ENCODE assay signal across 8 cellular contexts in genomic region chr15:67520276-67520975, GRCh38. TPM values are rescaled to one million over a fixed set of nuclear protein-coding genes. Genes with fewer than 3 reads are reported as not detected.
A peak's percentile ranks its signal among the peaks of the same experiment; 100 is the strongest.
DNase-seq lines count a peak whose midpoint lies in the region; ATAC-seq, FAIRE-seq and TF ChIP-seq lines count a peak whose summit lies in the region.

No MANE protein-coding gene starts in this region.

- TF ChIP-seq RAD21 in H1 (IDR thresholded peaks at IDR 0.05 in 1 of 2, conservative IDR thresholded peaks at IDR 0.05 in 1 of 2; ENCODE audit: low read depth in 2 of 2, low read length in 2 of 2) = no peak

- no peaks in the 10 kb centered on the region for H4K20me1 ChIP-seq in H1 (replicated peaks in 1 of 2; ENCODE audit: control insufficient read depth in 1 of 2, insufficient read depth in 2 of 2, low read length in 2 of 2)

- FAIRE-seq in H1 (lab: Jason Lieb, UNC) = no peak

- H3K4me1 ChIP-seq in NT2/D1 (ENCODE audit: insufficient read depth, insufficient read length) = no peaks in the 10 kb centered on the region
- peaks cover 0 to 10% (median 1%) of the 10 kb centered on the region in 4 experiments; a peak in 4 of 7 replicates for H3K4me1 ChIP-seq in H1 (replicated peaks in 1 of 4; ENCODE audit: control insufficient read depth in 3 of 4, insufficient read depth in 4 of 4, low read length in 3 of 4)

- H3K4me2 ChIP-seq in H1 (ENCODE audit: insufficient read depth in 1 of 2, low read depth in 2 of 2, low read length in 2 of 2) = peak overlapping the region; percentile 64 to 97

- peaks cover 15% of the 10 kb centered on the region; the same call in 1 of the 2 replicates for H3K23me2 ChIP-seq in H1 (ENCODE audit: low read depth, low read length)

- H3K4me3 ChIP-seq in NT2/D1 (ENCODE audit: insufficient read length, low read depth) (peak overlapping the region; percentile 96), H1 (ENCODE audit: extremely low read depth in 1 of 4, insufficient read depth in 2 of 4, low read depth in 3 of 4, low read length in 4 of 4) (peak overlapping the region; percentile 40 to 71 (median 51))

- no peak for TF ChIP-seq POLR2A in H1 (IDR thresholded peaks at IDR 0.05; ENCODE audit: control extremely low read depth in 1 of 2, low read depth in 2 of 2, low read length in 2 of 2)

- H3K36me3 ChIP-seq in NT2/D1 (ENCODE audit: insufficient read depth, insufficient read length, low read length) (peaks cover 4% of the 10 kb centered on the region), H1 (ENCODE audit: control insufficient read depth in 2 of 4, insufficient read depth in 4 of 4, low read length in 3 of 4) (no peaks in the 10 kb centered on the region)

- H3K56ac ChIP-seq in H1 (replicated peaks; ENCODE audit: insufficient read length, low read depth, low read length) = peak overlapping the region; percentile 42

- H2AFZ ChIP-seq in H1 (ENCODE audit: low read length) = peak overlapping the region; percentile 71; the same call in 1 of the 2 replicates

- peak overlapping the region; percentile 87 for H3K18ac ChIP-seq in H1 (ENCODE audit: extremely low read depth, low read length)

- no peak for TF ChIP-seq CTCF in H1 (IDR thresholded peaks at IDR 0.05; ENCODE audit: control extremely low read depth in 1 of 3, insufficient read depth in 1 of 3, low read depth in 1 of 3, low read length in 3 of 3)
- no peak for TF ChIP-seq CTCF in nephron (IDR thresholded peaks at IDR 0.05; ENCODE audit: unreplicated experiment in 3 of 3)

- H3K4ac ChIP-seq in H1 (replicated peaks; ENCODE audit: insufficient read length, low read depth, low read length) = peak overlapping the region; percentile 65

- H3K27ac Mint-ChIP-seq in nephron = peak overlapping the region; percentile 58 to 87 (median 86)

- no peak overlapping the region for H3K27ac ChIP-seq in H1 (ENCODE audit: low read depth, low read length)

- 65% methylated on average over 22 of the region's 22 CpGs; no CpG with 5 or more reads in 1 of the 2 experiments for WGBS in H1 (ENCODE audit: extremely low coverage in 1 of 2, insufficient coverage in 1 of 2, insufficient read length in 1 of 2, insufficient replicate concordance in 2 of 2, low coverage in 1 of 2, low lambda C conversion rate in 2 of 2, missing lambda C conversion rate in 1 of 2), 2 experiments

- H3K14ac ChIP-seq in H1 (ENCODE audit: insufficient read length) = no peak overlapping the region

- H3K23ac ChIP-seq in H1 (ENCODE audit: insufficient read length) = no peak overlapping the region

- H3K9me3 ChIP-seq in NT2/D1 (ENCODE audit: insufficient read depth, low read length) (no peaks in the 10 kb centered on the region), H1 (ENCODE audit: insufficient read depth in 2 of 2, low read depth in 1 of 2, low read length in 1 of 2) (no peaks in the 10 kb centered on the region)

- POLR2A ChIA-PET in H1 (lab: Charles Lee; ENCODE audit: partially characterized antibody) = interaction anchor here (0.7 to 2.6 kb wide), 4 partner anchors 18 to 241 kb away, joined by 3 to 8 read pairs (median 6); no protein-coding TSS in a partner anchor

- H4K8ac ChIP-seq in H1 (ENCODE audit: extremely low read depth, insufficient read depth, low read length) = no peak overlapping the region; the same call in 1 of the 2 replicates

- H3K9ac ChIP-seq in NT2/D1 (ENCODE audit: insufficient read length, low read depth) = peak overlapping the region; percentile 100
- peak overlapping the region in 3 of 4 experiments; percentile 44 to 85 (median 83); a peak in 2 of 7 replicates for H3K9ac ChIP-seq in H1 (replicated peaks in 1 of 4; ENCODE audit: extremely low read depth in 1 of 4, low read depth in 3 of 4, low read length in 3 of 4)

- no peaks in the 10 kb centered on the region for H3K79me1 ChIP-seq in H1 (ENCODE audit: low read depth, low read length)

- DNase-seq in NCI-H526 treated with DMSO at 0.1 percent for 48 hours (lab: John Stamatoyannopoulos, UW) (peak; percentile 43), NCI-H526 (lab: John Stamatoyannopoulos, UW) (no peak), NT2/D1 (ENCODE audit: low read depth, low spot score) (no peak), H1 (ENCODE audit: low read depth in 1 of 2, low spot score in 2 of 2) (no peak), NCI-H82 treated with DMSO at 0.1 percent for 48 hours (lab: John Stamatoyannopoulos, UW; ENCODE audit: unreplicated experiment) (no peak)

- no peak overlapping the region for H2BK5ac ChIP-seq in H1 (ENCODE audit: low read depth, low read length)

- H3K27me3 Mint-ChIP-seq in nephron (ENCODE audit: low read depth) = no peaks in the 10 kb centered on the region

- no peak for ATAC-seq in GM19467 (IDR thresholded peaks at IDR 0.05; ENCODE audit: unreplicated experiment)
- ATAC-seq in GM18858 (IDR thresholded peaks at IDR 0.05; ENCODE audit: unreplicated experiment) = no peak

- no peak overlapping the region for H2AK5ac ChIP-seq in H1 (ENCODE audit: low read depth, low read length)

- H3K9me3 Mint-ChIP-seq in nephron = no peaks in the 10 kb centered on the region

- H2BK120ac ChIP-seq in H1 (replicated peaks; ENCODE audit: low read depth, low read length) = no peak overlapping the region

- CTCF ChIA-PET in H1 (lab: Charles Lee; ENCODE audit: partially characterized antibody) = interaction anchor here (1.0 to 1.4 kb wide), 3 partner anchors 9 to 18 kb away, joined by 3 to 4 read pairs (median 3); no protein-coding TSS in a partner anchor

- peaks cover 26% of the 10 kb centered on the region for H3K4me1 Mint-ChIP-seq in nephron

- H2BK20ac ChIP-seq in H1 (ENCODE audit: low read length) = no peak overlapping the region

- TF ChIP-seq EP300 in H1 (IDR thresholded peaks at IDR 0.05; ENCODE audit: borderline replicate concordance in 1 of 2, low read depth in 2 of 2, low read length in 2 of 2) = no peak

- no peaks in the 10 kb centered on the region for H3K79me2 ChIP-seq in H1 (ENCODE audit: control insufficient read depth in 1 of 2, insufficient read depth in 2 of 2, low read length in 2 of 2)

- H4K5ac ChIP-seq in H1 (ENCODE audit: insufficient read length, low read depth, low read length) = peak overlapping the region; percentile 13

- no peak overlapping the region for H2BK12ac ChIP-seq in H1 (ENCODE audit: low read depth, low read length)

- H3K36me3 Mint-ChIP-seq in nephron (ENCODE audit: low read depth) = peaks cover 8% of the 10 kb centered on the region

- peak overlapping the region; percentile 34 for H4K91ac ChIP-seq in H1 (replicated peaks; ENCODE audit: insufficient read length, low read length)

- no peak overlapping the region for H2BK15ac ChIP-seq in H1 (ENCODE audit: low read length)

- H3K4me3 Mint-ChIP-seq in nephron = peak overlapping the region; percentile 79 to 88 (median 84)

- H3K27me3 ChIP-seq in NT2/D1 (ENCODE audit: insufficient read depth, insufficient read length) (no peaks in the 10 kb centered on the region), H1 (replicated peaks in 1 of 4; ENCODE audit: control insufficient read depth in 3 of 4, extremely low read depth in 1 of 4, insufficient read depth in 3 of 4, low read length in 3 of 4) (peaks cover 0 to 7% (median 4%) of the 10 kb centered on the region in 4 experiments; a peak in 2 of 7 replicates)

TF ChIP-seq in H1, 55 proteins besides CTCF, POLR2A, EP300 and RAD21 (continues in another document):
- no peak for TF ChIP-seq RNF2 (IDR thresholded peaks at IDR 0.05; ENCODE audit: borderline replicate concordance, low read depth, low read length, missing control alignments, poor library complexity, severe bottlenecking)

RNA-seq across cellular contexts. Expression of gene C15orf61, which starts 0.5 kb away (rescaled TPM):
- total RNA-seq in H1 (2021; fragmentation: NEBNext Ultra II Directional; extraction: Animal tissue kit (Norgen Biotek cat#: 25700)) = 2.0 and 3.0 TPM in 2 replicates
- polyA plus RNA-seq in H1 (2011; rRNA removed) = 1.7 and 2.1 TPM in 2 replicates
- polyA plus RNA-seq in H1 (2011; cell fraction: cytosol; rRNA removed) = 1.2 TPM
- 1.3 TPM for polyA plus RNA-seq in H1 (2011; cell fraction: nucleus; rRNA removed)
- 0.88 to 1.8 TPM (median 1.0 TPM) in 4 replicates for polyA plus RNA-seq in H1 (2012, experiment 1 of 2)
- 0.46 TPM for polyA plus RNA-seq in H1 (2012, experiment 2 of 2)
- 1.8 TPM for polyA plus RNA-seq in H1 (2013, experiment 1 of 2)
- 2.7 TPM for polyA plus RNA-seq in H1 (2013, experiment 2 of 2)
- 1.1 and 2.0 TPM in 2 replicates for polyA minus RNA-seq in H1 (2011; rRNA and poly(A)+ RNA removed)
- polyA minus RNA-seq in H1 (2011; cell fraction: cytosol; rRNA and poly(A)+ RNA removed) = 0.37 TPM
- 3.9 TPM for polyA minus RNA-seq in H1 (2011; cell fraction: nucleus; rRNA and poly(A)+ RNA removed)

RNA-seq across cellular contexts. Expression of gene MAP2K5, which starts 22.1 kb away (rescaled TPM):
- total RNA-seq in H1 (2021; fragmentation: NEBNext Ultra II Directional; extraction: Animal tissue kit (Norgen Biotek cat#: 25700)) = 13.8 and 15.8 TPM in 2 replicates
- polyA plus RNA-seq in H1 (2011; rRNA removed) = 4.4 and 6.9 TPM in 2 replicates
- 3.5 TPM for polyA plus RNA-seq in H1 (2011; cell fraction: cytosol; rRNA removed)
- 10.7 TPM for polyA plus RNA-seq in H1 (2011; cell fraction: nucleus; rRNA removed)
- 11.0 to 14.2 TPM (median 11.1 TPM) in 4 replicates for polyA plus RNA-seq in H1 (2012, experiment 1 of 2)
- 19.4 TPM for polyA plus RNA-seq in H1 (2012, experiment 2 of 2)
- 12.1 TPM for polyA plus RNA-seq in H1 (2013, experiment 1 of 2)
- polyA plus RNA-seq in H1 (2013, experiment 2 of 2) = 12.1 TPM
- polyA minus RNA-seq in H1 (2011; rRNA and poly(A)+ RNA removed) = 7.2 and 8.3 TPM in 2 replicates
- 6.9 TPM for polyA minus RNA-seq in H1 (2011; cell fraction: cytosol; rRNA and poly(A)+ RNA removed)
- 24.8 TPM for polyA minus RNA-seq in H1 (2011; cell fraction: nucleus; rRNA and poly(A)+ RNA removed)
